ENCODE assay signal across 23 cellular contexts in genomic region chr11:87338046-87338639, GRCh38.
DNase-seq lines count a peak whose midpoint lies in the region; TF ChIP-seq lines count a peak whose summit lies in the region.
"Had no signal": no experiment of that assay in that cellular context is flagged by ENCODE, and none has a peak within 500 bp of the region (broad histone marks: within the 10 kb centered on the region; RNA-seq: fewer than 3 reads in every experiment).

No MANE protein-coding gene starts in this region.

- intact Hi-C loops in activated CD4-positive, alpha-beta T cell treated with anti-CD3 and anti-CD28 coated beads, Interleukin-2, amount 10 ng/mL, durations not matched to agents 24 days and 14 days (cut with micrococcal nuclease) = no loop called here

- no peak overlapping the region for H3K27ac Mint-ChIP-seq in endodermal cell
- H3K27ac Mint-ChIP-seq in activated CD4-positive, alpha-beta T cell treated with anti-CD3 and anti-CD28 coated beads, Interleukin-2, amount 10 ng/mL, durations not matched to agents 24 days and 14 days = no peak overlapping the region
- H3K27ac Mint-ChIP-seq: CD8-positive, alpha-beta memory T cell; T-helper 1 cell treated with Interleukin-12 subunit alpha and Interleukin-12 subunit beta and Interleukin-4 antibody, amounts not matched to agents 30 μg/mL and 1 μg/mL, for 36 hours had no signal

- DNase-seq in DMS53 (lab: John Stamatoyannopoulos, UW) = peak; percentile 14
- no peak for DNase-seq in DMS53 treated with DMSO at 0.1 percent for 48 hours (lab: John Stamatoyannopoulos, UW; ENCODE audit: unreplicated experiment)
- peak; percentile 6 for DNase-seq in ACHN
- peak; percentile 59 for DNase-seq in OCI-M1 (lab: John Stamatoyannopoulos, UW)
- DNase-seq in endodermal cell = no peak
- no peak for DNase-seq in NCI-H187 treated with DMSO at 0.1 percent for 48 hours (lab: John Stamatoyannopoulos, UW)
- DNase-seq in activated CD4-positive, alpha-beta T cell treated with anti-CD3 and anti-CD28 coated beads, Interleukin-2, amount 10 ng/mL, durations not matched to agents 24 days and 14 days = no peak
- DNase-seq: 8988T; Calu3; CD8-positive, alpha-beta memory T cell; DMS79; H7; MG63; NCI-H1092; NCI-H1436; NCI-H2029; NCI-H226; NCI-H510A treated with DMSO at 0.1 percent for 48 hours; NCI-H774; NK-92 treated with Interleukin-12 subunit alpha and Interleukin-12 subunit beta, amount 100 ng/mL, for 24 hours had no signal

- 97 to 100% methylated on average over 1 to 3 of the region's 3 CpGs for WGBS in endodermal cell (ENCODE audit: insufficient coverage in 1 of 2, insufficient read length in 1 of 2), 2 experiments

- H3K9me3 ChIP-seq in endodermal cell (ENCODE audit: control insufficient read depth, low read length) = peaks cover 29% of the 10 kb centered on the region
- H3K9me3 ChIP-seq: SJSA1 had no signal

- no peak overlapping the region for H3K4me3 Mint-ChIP-seq in endodermal cell
- no peak overlapping the region for H3K4me3 Mint-ChIP-seq in activated CD4-positive, alpha-beta T cell treated with anti-CD3 and anti-CD28 coated beads, Interleukin-2, amount 10 ng/mL, durations not matched to agents 24 days and 14 days
- H3K4me3 Mint-ChIP-seq: CD8-positive, alpha-beta memory T cell; T-helper 1 cell treated with Interleukin-12 subunit alpha and Interleukin-12 subunit beta and Interleukin-4 antibody, amounts not matched to agents 30 μg/mL and 1 μg/mL, for 36 hours had no signal

- no peak for TF ChIP-seq CTCF in endodermal cell (conservative IDR thresholded peaks at IDR 0.05)

- in situ Hi-C loops in ACHN (cut with HindIII; ENCODE audit: low pct_ligation_motif_present, low pct_unique_long_range_greater_than_20kb, low sequenced_read_pairs) = no loop called here

- no peaks in the 10 kb centered on the region for H3K36me3 ChIP-seq in endodermal cell (ENCODE audit: control insufficient read depth, insufficient read depth, low read length)
- H3K36me3 ChIP-seq: MG63, SJSA1 had no signal

- peak overlapping the region; percentile 50 for H3K4me3 ChIP-seq in endodermal cell (ENCODE audit: low read length)
- H3K4me3 ChIP-seq: MG63, SJSA1 had no signal

- no peak overlapping the region for H3K27ac ChIP-seq in endodermal cell (ENCODE audit: low read depth, low read length)
- H3K27ac ChIP-seq: C4-2B, SJSA1 had no signal

- peaks cover 5% of the 10 kb centered on the region for H3K36me3 Mint-ChIP-seq in endodermal cell (ENCODE audit: low read depth)
- no peaks in the 10 kb centered on the region for H3K36me3 Mint-ChIP-seq in activated CD4-positive, alpha-beta T cell treated with anti-CD3 and anti-CD28 coated beads, Interleukin-2, amount 10 ng/mL, durations not matched to agents 24 days and 14 days (ENCODE audit: low read depth)
- H3K36me3 Mint-ChIP-seq: CD8-positive, alpha-beta memory T cell had no signal

- H3K4me1 Mint-ChIP-seq in endodermal cell = no peaks in the 10 kb centered on the region
- H3K4me1 Mint-ChIP-seq in activated CD4-positive, alpha-beta T cell treated with anti-CD3 and anti-CD28 coated beads, Interleukin-2, amount 10 ng/mL, durations not matched to agents 24 days and 14 days = no peaks in the 10 kb centered on the region
- H3K4me1 Mint-ChIP-seq: CD8-positive, alpha-beta memory T cell had no signal

- no peaks in the 10 kb centered on the region for H3K27me3 ChIP-seq in endodermal cell (ENCODE audit: control insufficient read depth, insufficient read depth, low read length, poor library complexity, severe bottlenecking)
- H3K27me3 ChIP-seq: MG63, SJSA1 had no signal

- H3K27me3 Mint-ChIP-seq in endodermal cell (ENCODE audit: insufficient read depth) = no peaks in the 10 kb centered on the region
- H3K27me3 Mint-ChIP-seq in activated CD4-positive, alpha-beta T cell treated with anti-CD3 and anti-CD28 coated beads, Interleukin-2, amount 10 ng/mL, durations not matched to agents 24 days and 14 days = no peaks in the 10 kb centered on the region
- H3K27me3 Mint-ChIP-seq: CD8-positive, alpha-beta memory T cell had no signal

- H3K9me3 Mint-ChIP-seq in endodermal cell = peaks cover 40% of the 10 kb centered on the region
- H3K9me3 Mint-ChIP-seq in activated CD4-positive, alpha-beta T cell treated with anti-CD3 and anti-CD28 coated beads, Interleukin-2, amount 10 ng/mL, durations not matched to agents 24 days and 14 days = peaks cover 4% of the 10 kb centered on the region

- no peak overlapping the region for H3K9ac ChIP-seq in endodermal cell (ENCODE audit: extremely low read depth, low read length, poor library complexity, severe bottlenecking)

- H3K4me1 ChIP-seq in endodermal cell (ENCODE audit: control insufficient read depth, insufficient read depth, low read length) = no peaks in the 10 kb centered on the region
- H3K4me1 ChIP-seq: SJSA1 had no signal

Comparison
In these comparisons a context has a peak if more than half of its experiments do, and no peak if none do; other contexts are left out.
1. DNase-seq: peak in DMS53 (single experiment), ACHN (single experiment) and OCI-M1 (single experiment); none in DMS53 treated with DMSO at 0.1 percent for 48 hours (single experiment), endodermal cell (single experiment), NCI-H187 treated with DMSO at 0.1 percent for 48 hours (single experiment) and activated CD4-positive, alpha-beta T cell treated with anti-CD3 and anti-CD28 coated beads, Interleukin-2, amount 10 ng/mL, durations not matched to agents 24 days and 14 days (single experiment).